1 cellular context compared by ENCODE assay signal in the genomic region with DNA sequence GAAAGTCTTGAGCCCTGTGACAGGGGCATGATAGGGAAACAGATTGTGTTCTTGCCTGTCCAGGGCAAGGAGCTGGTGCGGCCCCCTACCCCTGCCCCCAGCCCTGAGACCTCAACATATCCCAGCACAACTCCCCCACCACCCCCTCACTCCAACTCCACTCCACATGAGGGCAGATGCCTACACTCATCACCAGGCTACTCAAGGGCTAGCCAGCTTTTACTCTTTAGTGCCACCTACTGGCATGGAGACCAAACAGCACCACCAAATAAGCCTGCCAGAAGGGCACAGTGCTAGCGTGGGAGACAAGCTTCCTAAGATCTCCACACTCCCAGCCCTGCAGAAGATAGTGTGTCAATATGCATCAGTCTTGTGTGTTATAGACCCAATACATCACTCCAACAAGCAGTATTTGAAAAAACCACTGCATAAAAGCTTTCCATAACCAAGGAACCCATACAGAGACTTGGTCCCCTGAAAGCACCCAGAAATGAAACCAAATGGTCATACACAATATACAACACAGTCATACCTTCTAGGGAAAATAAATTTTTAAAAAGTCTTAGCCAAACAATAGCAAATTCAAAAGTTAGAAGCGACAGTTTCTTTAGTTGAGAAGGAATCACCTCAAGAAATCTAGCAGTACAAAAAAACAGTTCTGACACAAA.
A peak's percentile ranks its signal among the peaks of the same experiment; 100 is the strongest.
TF ChIP-seq lines count a peak whose summit lies in the region.

No MANE protein-coding gene starts in this region.

TF ChIP-seq in HEK293, 187 proteins besides CTCF, POLR2A, EP300 and RAD21 (continued from another document):
- TF ChIP-seq, protein P1, sequence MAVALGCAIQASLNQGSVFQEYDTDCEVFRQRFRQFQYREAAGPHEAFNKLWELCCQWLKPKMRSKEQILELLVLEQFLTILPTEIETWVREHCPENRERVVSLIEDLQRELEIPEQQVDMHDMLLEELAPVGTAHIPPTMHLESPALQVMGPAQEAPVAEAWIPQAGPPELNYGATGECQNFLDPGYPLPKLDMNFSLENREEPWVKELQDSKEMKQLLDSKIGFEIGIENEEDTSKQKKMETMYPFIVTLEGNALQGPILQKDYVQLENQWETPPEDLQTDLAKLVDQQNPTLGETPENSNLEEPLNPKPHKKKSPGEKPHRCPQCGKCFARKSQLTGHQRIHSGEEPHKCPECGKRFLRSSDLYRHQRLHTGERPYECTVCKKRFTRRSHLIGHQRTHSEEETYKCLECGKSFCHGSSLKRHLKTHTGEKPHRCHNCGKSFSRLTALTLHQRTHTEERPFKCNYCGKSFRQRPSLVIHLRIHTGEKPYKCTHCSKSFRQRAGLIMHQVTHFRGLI (tag by site-specific recombination; IDR thresholded peaks at IDR 0.05) = no peak
- TF ChIP-seq ZNF174 (tag by site-specific recombination; IDR thresholded peaks at IDR 0.05) (no peak), BCL11B (tag by site-specific recombination; IDR thresholded peaks at IDR 0.05; ENCODE audit: low read depth) (no peak), ZNF623 (tag by site-specific recombination; IDR thresholded peaks at IDR 0.05) (no peak), ZNF48 (tag by site-specific recombination; IDR thresholded peaks at IDR 0.05) (no peak), ZNF626 (tag by site-specific recombination; IDR thresholded peaks at IDR 0.05) (no peak), TRIM28 (IDR thresholded peaks at IDR 0.05; ENCODE audit: borderline replicate concordance, low read length) (peak; percentile 32; the same call in 1 of the 2 replicates), SP7 (tag by site-specific recombination; IDR thresholded peaks at IDR 0.05) (no peak), ZNF654 (tag by site-specific recombination; IDR thresholded peaks at IDR 0.05; ENCODE audit: low read depth) (peak; percentile 34), ZNF394 (tag by site-specific recombination; IDR thresholded peaks at IDR 0.05; ENCODE audit: borderline replicate concordance) (no peak)
- TF ChIP-seq, protein P2, sequence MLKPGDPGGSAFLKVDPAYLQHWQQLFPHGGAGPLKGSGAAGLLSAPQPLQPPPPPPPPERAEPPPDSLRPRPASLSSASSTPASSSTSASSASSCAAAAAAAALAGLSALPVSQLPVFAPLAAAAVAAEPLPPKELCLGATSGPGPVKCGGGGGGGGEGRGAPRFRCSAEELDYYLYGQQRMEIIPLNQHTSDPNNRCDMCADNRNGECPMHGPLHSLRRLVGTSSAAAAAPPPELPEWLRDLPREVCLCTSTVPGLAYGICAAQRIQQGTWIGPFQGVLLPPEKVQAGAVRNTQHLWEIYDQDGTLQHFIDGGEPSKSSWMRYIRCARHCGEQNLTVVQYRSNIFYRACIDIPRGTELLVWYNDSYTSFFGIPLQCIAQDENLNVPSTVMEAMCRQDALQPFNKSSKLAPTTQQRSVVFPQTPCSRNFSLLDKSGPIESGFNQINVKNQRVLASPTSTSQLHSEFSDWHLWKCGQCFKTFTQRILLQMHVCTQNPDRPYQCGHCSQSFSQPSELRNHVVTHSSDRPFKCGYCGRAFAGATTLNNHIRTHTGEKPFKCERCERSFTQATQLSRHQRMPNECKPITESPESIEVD (tag by site-specific recombination; IDR thresholded peaks at IDR 0.05) = no peak
TF ChIP-seq in HEK293: peak in this region for 2.
